ENCODE assay signal across 19 cellular contexts in the genomic region with DNA sequence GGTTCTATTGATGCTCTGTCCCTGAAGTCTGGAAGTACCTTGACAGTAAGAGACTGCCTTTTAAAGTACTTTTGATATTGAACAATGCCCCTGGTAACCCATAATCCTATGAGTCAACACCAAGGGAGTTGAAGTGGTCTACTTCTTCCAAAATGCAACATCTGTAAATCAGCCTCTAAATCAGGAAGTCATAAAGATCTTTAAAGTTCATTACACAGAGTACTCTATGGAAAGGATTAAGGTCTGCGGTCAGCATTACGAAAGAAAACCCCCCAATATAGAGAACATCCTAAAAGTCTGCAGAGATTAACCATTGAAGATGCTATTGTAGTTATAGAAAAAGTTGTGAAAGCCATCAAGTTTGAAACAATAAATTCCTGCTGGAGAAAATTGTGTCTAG.
"Had no signal": no experiment of that assay in that cellular context is flagged by ENCODE, and none has a peak within 500 bp of the region (broad histone marks: within the 10 kb centered on the region; RNA-seq: fewer than 3 reads in every experiment).

No MANE protein-coding gene starts in this region.

- H3K4me1 ChIP-seq: esophagus muscularis mucosa, gastroesophageal sphincter, left ventricle myocardium inferior, lower lobe of right lung, neural progenitor cell, vagina had no signal

- H3K9me3 ChIP-seq: esophagus muscularis mucosa, gastroesophageal sphincter, left ventricle myocardium inferior, lower lobe of right lung, ovary, vagina had no signal

- H3K36me3 ChIP-seq: esophagus muscularis mucosa, gastroesophageal sphincter, left ventricle myocardium inferior, lower lobe of right lung, neural progenitor cell, ovary, vagina had no signal

- ATAC-seq: effector memory CD8-positive, alpha-beta T cell; gastroesophageal sphincter; left cardiac atrium; lower lobe of right lung; natural killer cell treated with Interleukin-12 subunit alpha and Interleukin-12 subunit beta and Interleukin-15 and Interleukin-18, amount 100 ng/mL, for 72 hours; right cardiac atrium had no signal

- H3K4me3 ChIP-seq: esophagus muscularis mucosa, gastroesophageal sphincter, left ventricle myocardium inferior, lower lobe of right lung, neural progenitor cell, ovary, smooth muscle cell, vagina had no signal

- H3K27me3 ChIP-seq: esophagus muscularis mucosa, gastroesophageal sphincter, neural progenitor cell, ovary, vagina had no signal

- H3K27ac ChIP-seq: epithelial cell of prostate, esophagus muscularis mucosa, gastroesophageal sphincter, left ventricle myocardium inferior, lower lobe of right lung, neural progenitor cell, ovary, vagina had no signal

- DNase-seq: effector memory CD8-positive, alpha-beta T cell; foreskin fibroblast; kidney; left cardiac atrium; left ventricle myocardium inferior; lower lobe of right lung; midbrain; nucleus accumbens; ovary; right cardiac atrium; stimulated activated CD4-positive, alpha-beta T cell treated with anti-CD3 and anti-CD28 coated beads, Interleukin-2, amount 100 ng/mL, for 48 hours; stimulated activated naive CD4-positive, alpha-beta T cell treated with Interleukin-2 at 50 U/mL for 16 hours had no signal
